Comparison of ENCODE assay signal across 2 cellular contexts in the genomic region with DNA sequence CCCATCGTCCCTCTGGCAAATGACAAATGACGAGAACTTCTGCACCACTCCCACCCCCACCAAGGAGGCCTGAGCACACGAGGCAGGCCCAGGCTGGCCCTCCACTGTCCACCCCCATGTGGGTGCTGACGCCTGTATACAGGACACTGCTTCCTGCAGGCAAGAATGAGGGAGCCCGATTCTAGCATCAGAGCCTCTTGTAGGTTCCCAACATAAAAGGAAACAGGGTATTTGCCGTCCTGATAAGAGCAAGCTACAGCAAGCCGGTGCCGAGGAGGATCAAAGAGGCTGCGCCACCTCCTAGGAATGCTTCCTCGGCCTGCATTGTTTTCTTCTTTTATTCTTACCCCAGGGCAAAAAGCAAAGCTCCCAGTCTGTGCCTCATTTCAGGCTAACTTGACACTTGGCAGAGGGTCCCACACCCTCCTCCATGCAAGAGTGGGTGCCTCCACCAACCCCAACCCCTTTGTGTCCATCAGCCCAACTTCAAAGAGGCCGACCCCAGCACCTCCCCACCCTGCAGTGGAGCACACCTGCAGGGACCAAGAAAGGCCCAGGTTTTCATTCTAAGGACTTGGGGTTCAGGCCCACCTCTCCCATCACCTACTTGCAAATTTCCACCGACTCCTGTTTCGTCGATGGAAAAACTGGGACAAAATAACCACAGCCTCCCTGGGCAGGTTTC.
A peak's percentile ranks its signal among the peaks of the same experiment; 100 is the strongest.
TF ChIP-seq lines count a peak whose summit lies in the region.

No MANE protein-coding gene starts in this region.

TF ChIP-seq in HCT116, 20 proteins besides CTCF, POLR2A, EP300 and RAD21:
- TF ChIP-seq JUND (IDR thresholded peaks at IDR 0.05), result peak; percentile 50
- TF ChIP-seq FOSL1 (IDR thresholded peaks at IDR 0.05; ENCODE audit: low read depth), result 0 out of 2 replicates have a peak, but pooled peaks have one; percentile 27
- TF ChIP-seq TCF7L2 (IDR thresholded peaks at IDR 0.05; ENCODE audit: borderline replicate concordance, extremely low read depth, insufficient read depth, insufficient read length), result peak; percentile 99
- peak; percentile 67; the same call in 1 of the 2 replicates for TF ChIP-seq CBX3 (IDR thresholded peaks at IDR 0.05; ENCODE audit: low read depth)
- no peak for TF ChIP-seq ZNF274 (IDR thresholded peaks at IDR 0.05; ENCODE audit: low read depth, low read length)
- no peak; the same call in 1 of the 2 replicates for TF ChIP-seq ZFX (IDR thresholded peaks at IDR 0.05)
- 0 out of 2 replicates have a peak, but pooled peaks have one; percentile 18 for TF ChIP-seq CEBPB (IDR thresholded peaks at IDR 0.05; ENCODE audit: low read depth)
- peak; percentile 51; the same call in 1 of the 2 replicates for TF ChIP-seq MAX (IDR thresholded peaks at IDR 0.05)
- peak; percentile 54; the same call in 1 of the 2 replicates for TF ChIP-seq SP1 (IDR thresholded peaks at IDR 0.05; ENCODE audit: low read depth)

TF ChIP-seq in HepG2, 621 proteins besides CTCF, POLR2A, EP300 and RAD21:
- peak; percentile 53 for TF ChIP-seq AGO2 (optimal IDR thresholded peaks at IDR 0.05; ENCODE audit: low read depth, low read length)
- TF ChIP-seq RBM22 (optimal IDR thresholded peaks at IDR 0.05; ENCODE audit: low read length), result peak; percentile 6
- TF ChIP-seq CEBPG (CRISPR knock-in tag; IDR thresholded peaks at IDR 0.05), result no peak
- TF ChIP-seq ZNF7 (CRISPR knock-in tag; IDR thresholded peaks at IDR 0.05), result no peak
